ENCODE assay signal across 29 cellular contexts in genomic region chr2:132731431-132731830, GRCh38.
"Had no signal": no experiment of that assay in that cellular context is flagged by ENCODE, and none has a peak within 500 bp of the region (broad histone marks: within the 10 kb centered on the region; RNA-seq: fewer than 3 reads in every experiment).

No MANE protein-coding gene starts in this region.

- H3K36me3 Mint-ChIP-seq: naive thymus-derived CD8-positive, alpha-beta T cell; stimulated activated memory B cell treated with anti-CD40 and anti-IgM and Interleukin-4, amounts not matched to agents 10 μg/mL and 1 μg/mL and 100 μg/mL, for 72 hours; type B pancreatic cell had no signal

- H3K27me3 Mint-ChIP-seq: effector memory CD8-positive, alpha-beta T cell; stimulated activated memory B cell treated with anti-CD40 and anti-IgM and Interleukin-4, amounts not matched to agents 10 μg/mL and 1 μg/mL and 100 μg/mL, for 72 hours; type B pancreatic cell had no signal

- H3K27ac Mint-ChIP-seq: effector memory CD8-positive, alpha-beta T cell; naive thymus-derived CD8-positive, alpha-beta T cell; nephron progenitor cell; stimulated activated memory B cell treated with anti-CD40 and anti-IgM and Interleukin-4, amounts not matched to agents 10 μg/mL and 1 μg/mL and 100 μg/mL, for 72 hours; type B pancreatic cell had no signal

- H2AFZ ChIP-seq: hepatocyte had no signal

- H3K27ac ChIP-seq: epithelial cell of prostate, gastroesophageal sphincter, heart left ventricle, hepatocyte, ovary, psoas muscle, sigmoid colon, testis, tibial artery had no signal

- ATAC-seq: effector memory CD8-positive, alpha-beta T cell; esophagus mucosa; gastroesophageal sphincter; heart left ventricle; left lobe of liver; naive thymus-derived CD8-positive, alpha-beta T cell; psoas muscle; right cardiac atrium; stimulated activated memory B cell treated with anti-CD40 and anti-IgM and Interleukin-4, amounts not matched to agents 10 μg/mL and 1 μg/mL and 100 μg/mL, for 72 hours; stimulated activated naive CD8-positive, alpha-beta T cell treated with anti-CD3 and anti-CD28 coated beads, Interleukin-15, Interleukin-2, amounts not matched to agents 100 U/mL and 50 U/mL, for 24 hours had no signal

- H3K4me3 ChIP-seq: gastroesophageal sphincter, heart left ventricle, hepatocyte, lung, ovary, psoas muscle, sigmoid colon, testis, tibial artery had no signal

- H3K79me2 ChIP-seq: hepatocyte had no signal

- H3K4me1 Mint-ChIP-seq: naive thymus-derived CD8-positive, alpha-beta T cell; stimulated activated memory B cell treated with anti-CD40 and anti-IgM and Interleukin-4, amounts not matched to agents 10 μg/mL and 1 μg/mL and 100 μg/mL, for 72 hours had no signal

- H3K9me3 ChIP-seq: gastroesophageal sphincter, heart left ventricle, ovary, psoas muscle, sigmoid colon, testis, tibial artery had no signal

- DNase-seq: cortex of kidney; effector memory CD8-positive, alpha-beta T cell; foreskin fibroblast; heart left ventricle; kidney; mesenchymal stem cell; midbrain; naive thymus-derived CD8-positive, alpha-beta T cell; nephron progenitor cell; occipital lobe; ovary; posterior cingulate gyrus; psoas muscle; right cardiac atrium; sigmoid colon; stimulated activated CD4-positive, alpha-beta T cell treated with anti-CD3 and anti-CD28 coated beads, Interleukin-2, amount 100 ng/mL, for 24 hours; stimulated activated CD4-positive, alpha-beta T cell treated with anti-CD3 and anti-CD28 coated beads, Interleukin-4, amount 100 ng/mL, for 24 hours; stimulated activated naive CD8-positive, alpha-beta T cell treated with anti-CD3 and anti-CD28 coated beads, Interleukin-15, Interleukin-2, amounts not matched to agents 100 U/mL and 50 U/mL, for 24 hours; substantia nigra; testis; tibial artery had no signal

- H3K9me3 Mint-ChIP-seq: nephron progenitor cell; stimulated activated memory B cell treated with anti-CD40 and anti-IgM and Interleukin-4, amounts not matched to agents 10 μg/mL and 1 μg/mL and 100 μg/mL, for 72 hours; type B pancreatic cell had no signal

- H3K4me3 Mint-ChIP-seq: effector memory CD8-positive, alpha-beta T cell; naive thymus-derived CD8-positive, alpha-beta T cell; nephron progenitor cell; stimulated activated memory B cell treated with anti-CD40 and anti-IgM and Interleukin-4, amounts not matched to agents 10 μg/mL and 1 μg/mL and 100 μg/mL, for 72 hours; type B pancreatic cell had no signal

- H3K4me2 ChIP-seq: hepatocyte had no signal

- H3K4me1 ChIP-seq: gastroesophageal sphincter, heart left ventricle, psoas muscle, sigmoid colon, testis, tibial artery had no signal

- H3K36me3 ChIP-seq: gastroesophageal sphincter, ovary, sigmoid colon, tibial artery had no signal

- H3K27me3 ChIP-seq: gastroesophageal sphincter, heart left ventricle, hepatocyte, ovary, sigmoid colon, testis, tibial artery had no signal
